1 cellular context compared by ENCODE assay signal in genomic region chr12:123408619-123409018, GRCh38.
A peak's percentile ranks its signal among the peaks of the same experiment; 100 is the strongest.
TF ChIP-seq lines count a peak whose summit lies in the region.

No MANE protein-coding gene starts in this region.

TF ChIP-seq in K562, 482 proteins besides CTCF, POLR2A, EP300 and RAD21:
- TF ChIP-seq SUPT5H (IDR thresholded peaks at IDR 0.05) (peak; percentile 8; the same call in 1 of the 2 replicates), POLR2G (IDR thresholded peaks at IDR 0.05; ENCODE audit: low read depth, low read length) (peak; percentile 61; the same call in 1 of the 2 replicates), POLR2AphosphoS2 (IDR thresholded peaks at IDR 0.05; ENCODE audit: low read length) (peak; percentile 21; the same call in 1 of the 2 replicates), RBFOX2 (IDR thresholded peaks at IDR 0.05; ENCODE audit: low read depth, low read length) (0 out of 2 replicates have a peak, but pooled peaks have one; percentile 20)
TF ChIP-seq in K562: peak in this region for 4; not testable (repeated sequence) for 478.
